ENCODE assay signal across 1 cellular context in genomic region chr1:206508130-206508884, GRCh38.
TF ChIP-seq lines count a peak whose summit lies in the region.

No MANE protein-coding gene starts in this region.

TF ChIP-seq in HCT116, 20 proteins besides CTCF, POLR2A, EP300 and RAD21 (continued from another document):
- TF ChIP-seq SIN3A (IDR thresholded peaks at IDR 0.05; ENCODE audit: low read depth) (no peak), FOSL1 (IDR thresholded peaks at IDR 0.05; ENCODE audit: low read depth) (no peak), SRF (IDR thresholded peaks at IDR 0.05; ENCODE audit: low read depth) (no peak), ZFX (IDR thresholded peaks at IDR 0.05) (no peak)
TF ChIP-seq in HCT116: peak in this region for 0.
